Comparison of ENCODE assay signal across 9 cellular contexts in genomic region chr7:140625908-140626868, GRCh38. TPM values are rescaled to one million over a fixed set of nuclear protein-coding genes. Genes with fewer than 3 reads are reported as not detected.
DNase-seq lines count a peak whose midpoint lies in the region; TF ChIP-seq lines count a peak whose summit lies in the region.
"Had no signal": no experiment of that assay in that cellular context is flagged by ENCODE, and none has a peak within 500 bp of the region (broad histone marks: within the 10 kb centered on the region; RNA-seq: fewer than 3 reads in every experiment).

No MANE protein-coding gene starts in this region.

- WGBS in mesodermal cell (ENCODE audit: insufficient coverage in 2 of 2), 2 experiments, result 51 to 60% methylated on average over 10 to 13 of the region's 17 CpGs
- 42% methylated on average over 17 of the region's 17 CpGs for WGBS in prostate gland

- H3K9me3 Mint-ChIP-seq in endothelial cell (ENCODE audit: unreplicated experiment) (no peaks in the 10 kb centered on the region), immature natural killer cell (peaks cover 0 to 1% (median 0%) of the 10 kb centered on the region in 6 donors)
- H3K9me3 Mint-ChIP-seq: activated naive CD8-positive, alpha-beta T cell treated with anti-CD3 and anti-CD28 coated beads, Interleukin-2, amount 10 ng/mL, durations not matched to agents 7 days and 5 days had no signal

- H3K9me3 ChIP-seq in mesodermal cell (ENCODE audit: control insufficient read depth, low read length) (no peaks in the 10 kb centered on the region), prostate gland (no peaks in the 10 kb centered on the region)

- H3K4me3 ChIP-seq in mesodermal cell (ENCODE audit: extremely low read depth, insufficient read depth, low read length, poor library complexity, severe bottlenecking) (no peak overlapping the region), prostate gland (no peak overlapping the region)

- H3K36me3 Mint-ChIP-seq in endothelial cell (ENCODE audit: low read depth, unreplicated experiment) (peaks cover 7% of the 10 kb centered on the region), immature natural killer cell (no peaks in the 10 kb centered on the region)
- H3K36me3 Mint-ChIP-seq: activated naive CD8-positive, alpha-beta T cell treated with anti-CD3 and anti-CD28 coated beads, Interleukin-2, amount 10 ng/mL, durations not matched to agents 7 days and 5 days had no signal

- intact Hi-C loops in prostate gland (cut with DNase I), result no loop called here

- no peaks in the 10 kb centered on the region for H3K27me3 ChIP-seq in prostate gland (replicated peaks; ENCODE audit: insufficient read depth)

- DNase-seq in COLO829 (ENCODE audit: low spot score) (peak; percentile 79), NCI-H345 (lab: John Stamatoyannopoulos, UW) (peak; percentile 64), endothelial cell (ENCODE audit: low spot score) (peak; percentile 43), prostate gland (ENCODE audit: low spot score) (no peak), NOMO-1 (lab: John Stamatoyannopoulos, UW; ENCODE audit: unreplicated experiment in 2 of 2) (no peak), immature natural killer cell (no peak)
- no peak for DNase-seq in stimulated activated CD4-positive, alpha-beta T cell treated with anti-CD3 and anti-CD28 coated beads, Interleukin-15, amount 100 ng/mL, for 24 hours
- DNase-seq: activated naive CD8-positive, alpha-beta T cell treated with anti-CD3 and anti-CD28 coated beads, Interleukin-2, amount 10 ng/mL, durations not matched to agents 7 days and 5 days had no signal

- H3K27ac ChIP-seq in mesodermal cell (ENCODE audit: low read depth, low read length, severe bottlenecking) (peak overlapping the region; percentile 95), prostate gland (no peak overlapping the region)

- H3K27me3 Mint-ChIP-seq in endothelial cell (ENCODE audit: unreplicated experiment) (peaks cover 2% of the 10 kb centered on the region), immature natural killer cell (ENCODE audit: low read depth in 3 of 3) (peaks cover 3 to 14% (median 5%) of the 10 kb centered on the region in 3 donors)

- H3K4me1 ChIP-seq in mesodermal cell (ENCODE audit: control insufficient read depth, insufficient read depth, low read length, poor library complexity, severe bottlenecking), result peaks cover 32% of the 10 kb centered on the region
- no peaks in the 10 kb centered on the region for H3K4me1 ChIP-seq in prostate gland (replicated peaks)

- peaks cover 25% of the 10 kb centered on the region for H3K4me1 Mint-ChIP-seq in endothelial cell (ENCODE audit: unreplicated experiment)
- no peaks in the 10 kb centered on the region for H3K4me1 Mint-ChIP-seq in immature natural killer cell
- H3K4me1 Mint-ChIP-seq: activated naive CD8-positive, alpha-beta T cell treated with anti-CD3 and anti-CD28 coated beads, Interleukin-2, amount 10 ng/mL, durations not matched to agents 7 days and 5 days had no signal

- H3K36me3 ChIP-seq in mesodermal cell (ENCODE audit: control insufficient read depth, insufficient read depth, low read length) (peaks cover 10% of the 10 kb centered on the region), prostate gland (no peaks in the 10 kb centered on the region)

- no peak for TF ChIP-seq CTCF in endothelial cell (IDR thresholded peaks at IDR 0.05; ENCODE audit: unreplicated experiment)
- TF ChIP-seq CTCF in prostate gland (IDR thresholded peaks at IDR 0.05), result no peak

- H3K27ac Mint-ChIP-seq in endothelial cell (ENCODE audit: unreplicated experiment) (peak overlapping the region; percentile 94), immature natural killer cell (no peak overlapping the region)
- H3K27ac Mint-ChIP-seq: activated naive CD8-positive, alpha-beta T cell treated with anti-CD3 and anti-CD28 coated beads, Interleukin-2, amount 10 ng/mL, durations not matched to agents 7 days and 5 days had no signal

- no peak for TF ChIP-seq POLR2A in prostate gland (IDR thresholded peaks at IDR 0.05)

- H3K4me3 Mint-ChIP-seq in endothelial cell (ENCODE audit: unreplicated experiment) (no peak overlapping the region), immature natural killer cell (no peak overlapping the region)
- H3K4me3 Mint-ChIP-seq: activated naive CD8-positive, alpha-beta T cell treated with anti-CD3 and anti-CD28 coated beads, Interleukin-2, amount 10 ng/mL, durations not matched to agents 7 days and 5 days had no signal

RNA-seq across cellular contexts. Expression of gene DENND2A, which starts 14.4 kb away (rescaled TPM):
- total RNA-seq in endothelial cell (ENCODE audit: unreplicated experiment), result 41.0 TPM
- polyA plus RNA-seq in mesodermal cell (2013, experiment 1 of 2), result 28.9 TPM
- 30.9 TPM for polyA plus RNA-seq in mesodermal cell (2013, experiment 2 of 2)
- 1 to 10 TPM; 4.0 to 9.2 TPM for total RNA-seq in prostate gland
- polyA plus RNA-seq in immature natural killer cell, result not detected
- total RNA-seq: activated naive CD8-positive, alpha-beta T cell treated with anti-CD3 and anti-CD28 coated beads, Interleukin-2, amount 10 ng/mL, durations not matched to agents 7 days and 5 days had no signal

RNA-seq across cellular contexts. Expression of gene ADCK2, which starts 46.6 kb away (rescaled TPM):
- total RNA-seq in endothelial cell (ENCODE audit: unreplicated experiment) (37.6 TPM), prostate gland (10 to 100 TPM; 26.5 to 30.6 TPM)
- 6.0 TPM for polyA plus RNA-seq in mesodermal cell (2013, experiment 1 of 2)
- polyA plus RNA-seq in mesodermal cell (2013, experiment 2 of 2), result 4.0 TPM
- polyA plus RNA-seq in immature natural killer cell, result 10 to 100 TPM; 27.8 to 37.1 (median 33.9) TPM

Comparison
In these comparisons a context has a peak if more than half of its experiments do, and no peak if none do; other contexts are left out.
1. DNase-seq: peak in COLO829 (single experiment), NCI-H345 (single experiment) and endothelial cell (single experiment); none in stimulated activated CD4-positive, alpha-beta T cell treated with anti-CD3 and anti-CD28 coated beads, Interleukin-15, amount 100 ng/mL, for 24 hours (single experiment), prostate gland (single experiment), NOMO-1 (0 of 2) and immature natural killer cell (0 of 3).